In the genomic region with DNA sequence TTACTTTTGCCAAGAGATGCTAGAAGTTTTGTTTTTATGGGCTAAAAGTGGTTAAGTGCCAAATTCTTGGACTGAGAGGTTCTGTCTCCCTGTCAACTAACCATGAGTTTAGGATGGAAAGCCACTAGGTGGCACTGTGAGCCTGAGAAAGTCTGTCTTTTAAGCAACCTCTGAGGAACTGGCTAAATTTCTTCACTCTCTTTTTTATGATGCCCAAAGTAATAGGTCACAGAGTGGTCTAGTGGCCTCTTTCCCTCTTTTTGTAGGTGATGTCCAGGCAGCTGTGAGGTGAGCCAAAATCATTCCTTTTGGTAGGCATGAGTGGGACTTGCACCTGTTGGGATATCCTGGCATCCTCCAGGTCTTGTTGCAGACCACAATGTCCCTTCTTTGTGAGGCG, we compare ENCODE assay signal across 9 cellular contexts. TPM values are rescaled to one million over a fixed set of nuclear protein-coding genes. Genes with fewer than 3 reads are reported as not detected.
A peak's percentile ranks its signal among the peaks of the same experiment; 100 is the strongest.
DNase-seq lines count a peak whose midpoint lies in the region; ATAC-seq and TF ChIP-seq lines count a peak whose summit lies in the region.
"Had no signal": no experiment of that assay in that cellular context is flagged by ENCODE, and none has a peak within 500 bp of the region (broad histone marks: within the 10 kb centered on the region; RNA-seq: fewer than 3 reads in every experiment).

No MANE protein-coding gene starts in this region.

- CTCF ChIA-PET in Panc1 (lab: Charles Lee), result interaction anchor here (0.6 to 2.3 kb wide), 2 partner anchors 72 to 500 kb away, joined by 7 to 13 read pairs; no protein-coding TSS in a partner anchor

- DNase-seq in NOMO-1 treated with DMSO at 0.1 percent for 48 hours (lab: John Stamatoyannopoulos, UW; ENCODE audit: unreplicated experiment), result peak; percentile 50
- DNase-seq in NOMO-1 treated with dmso at 0.1 percent for 144 hours (lab: John Stamatoyannopoulos, UW; ENCODE audit: unreplicated experiment), result no peak
- DNase-seq in Jurkat, Clone E6-1 (ENCODE audit: low read depth, low spot score), result peak; percentile 68
- peak; percentile 63 for DNase-seq in Panc1 (ENCODE audit: low read depth, low spot score)
- peak; percentile 66 to 67 for DNase-seq in activated T-cell treated with anti-CD3 and anti-CD28 coated beads, Interleukin-2, amount 50 U/mL, for 48 hours
- DNase-seq in fibroblast of mammary gland (ENCODE audit: low read depth), result peak; percentile 91
- peak; percentile 93 for DNase-seq in testis

- H3K4me3 ChIP-seq in Jurkat, Clone E6-1 (ENCODE audit: low read length), result no peak overlapping the region
- H3K4me3 ChIP-seq in Panc1 (ENCODE audit: low read depth in 2 of 2, low read length in 2 of 2), result no peak overlapping the region
- H3K4me3 ChIP-seq in fibroblast of mammary gland (ENCODE audit: control insufficient read depth, low read depth, low read length), result no peak overlapping the region
- H3K4me3 ChIP-seq in neutrophil (ENCODE audit: low read depth in 1 of 2, low read length in 1 of 2), result no peak overlapping the region
- H3K4me3 ChIP-seq in testis, result no peak overlapping the region
- H3K4me3 ChIP-seq: BLaER1 treated with 17β-estradiol and CSF1 and Interleukin-3, amounts not matched to agents 10 nM and 100 nM had no signal

- no TSS peak for BruUV-seq in Panc1 (replicated peaks; lab: Mats Ljungman, UMichigan)

- H3K9me3 ChIP-seq in Panc1 (ENCODE audit: control insufficient read depth, insufficient read depth, low read depth, low read length) (peaks cover 8% of the 10 kb centered on the region), neutrophil (no peaks in the 10 kb centered on the region), testis (no peaks in the 10 kb centered on the region)

- ATAC-seq in Panc1, result peak; percentile 91

- peaks cover 4% of the 10 kb centered on the region for H3K4me1 ChIP-seq in Panc1 (ENCODE audit: control insufficient read depth, insufficient read depth, low read length)
- H3K4me1 ChIP-seq in neutrophil (ENCODE audit: control insufficient read depth in 1 of 2, insufficient read depth in 1 of 2, low read depth in 1 of 2, low read length in 1 of 2), result no peaks in the 10 kb centered on the region
- no peaks in the 10 kb centered on the region for H3K4me1 ChIP-seq in testis

- no peak for TF ChIP-seq POLR2A in testis (IDR thresholded peaks at IDR 0.05)

- peak; percentile 75 for TF ChIP-seq CTCF in Panc1 (IDR thresholded peaks at IDR 0.05)
- TF ChIP-seq CTCF in fibroblast of mammary gland (conservative IDR thresholded peaks at IDR 0.05; ENCODE audit: control insufficient read depth, insufficient read depth, low read depth, low read length), result peak; percentile 78
- peak; percentile 76 for TF ChIP-seq CTCF in neutrophil (IDR thresholded peaks at IDR 0.05)
- peak; percentile 69 to 80 (median 79) for TF ChIP-seq CTCF in testis (IDR thresholded peaks at IDR 0.05)

- POLR2A ChIA-PET in Panc1 (lab: Charles Lee), result no interaction called here

- WGBS in testis, 2 donors, result 92 to 95% methylated on average over 1 of the region's 1 CpG

- H3K27ac ChIP-seq in Panc1 (ENCODE audit: low read length) (no peak overlapping the region), neutrophil (no peak overlapping the region), testis (no peak overlapping the region)
- H3K27ac ChIP-seq: BLaER1 treated with 17β-estradiol and CSF1 and Interleukin-3, amounts not matched to agents 10 nM and 100 nM had no signal

- intact Hi-C loops in Panc1 (cut with micrococcal nuclease; ENCODE audit: unreplicated experiment) (loop anchor here (5.0 kb wide), 1 partner anchor 499 kb away; no protein-coding TSS in a partner anchor), testis (cut with DNase I; ENCODE audit: low total_unique reads) (loop anchor here (5.0 kb wide), 1 partner anchor 499 kb away; no protein-coding TSS in a partner anchor)

- peaks cover 47% of the 10 kb centered on the region for H3K36me3 ChIP-seq in Panc1 (ENCODE audit: control insufficient read depth, insufficient read depth, low read length)
- peaks cover 21% of the 10 kb centered on the region for H3K36me3 ChIP-seq in neutrophil
- no peaks in the 10 kb centered on the region for H3K36me3 ChIP-seq in testis (ENCODE audit: low read depth, missing control alignments)

- in situ Hi-C loops in Panc1 (cut with HindIII; ENCODE audit: low pct_unique_long_range_greater_than_20kb, low sequenced_read_pairs), result no loop called here

- no peaks in the 10 kb centered on the region for H3K27me3 ChIP-seq in Panc1 (ENCODE audit: control insufficient read depth, insufficient read depth, low read length)
- no peaks in the 10 kb centered on the region for H3K27me3 ChIP-seq in neutrophil
- H3K27me3 ChIP-seq in testis, result no peaks in the 10 kb centered on the region
- H3K27me3 ChIP-seq: BLaER1 treated with 17β-estradiol and CSF1 and Interleukin-3, amounts not matched to agents 10 nM and 100 nM had no signal

RNA-seq across cellular contexts. Expression of gene SND1, which starts 56.8 kb away (rescaled TPM):
- 119 TPM for polyA plus RNA-seq in Jurkat, Clone E6-1 (2012; ENCODE audit: insufficient read depth, insufficient read length)
- 176 TPM for total RNA-seq in Panc1 (2021; ENCODE audit: unreplicated experiment)
- 156 TPM for polyA plus RNA-seq in Panc1 (2012; ENCODE audit: insufficient read length)
- 100 to 1,000 TPM; 179 to 207 TPM for total RNA-seq in testis
- polyA plus RNA-seq in testis (ENCODE audit: insufficient read depth, low read depth, low replicate concordance), result 132 TPM
